In genomic region chr11:693887-694562, GRCh38 we compare ENCODE assay signal across 8 cellular contexts. TPM values are rescaled to one million over a fixed set of nuclear protein-coding genes. Genes with fewer than 3 reads are reported as not detected.
A peak's percentile ranks its signal among the peaks of the same experiment; 100 is the strongest.
DNase-seq lines count a peak whose midpoint lies in the region; ATAC-seq, FAIRE-seq and TF ChIP-seq lines count a peak whose summit lies in the region.

No MANE protein-coding gene starts in this region.

- peaks cover 31% of the 10 kb centered on the region for H3K79me2 ChIP-seq in keratinocyte (ENCODE audit: control insufficient read depth, insufficient read depth, low read length)

- intact Hi-C loops in activated B cell treated with CpG ODN at 0.5 μM for 24 hours (cut with micrococcal nuclease) (loop anchor here (2.0 to 10.0 kb wide), 3 partner anchors 31 to 691 kb away; partner anchors contain the start of gene BRSK2), transverse colon (cut with DNase I; ENCODE audit: low total_unique reads) (no loop called here)

- H3K36me3 ChIP-seq in keratinocyte (ENCODE audit: control insufficient read depth in 2 of 2, extremely low read depth in 1 of 2, insufficient read depth in 2 of 2, low read length in 2 of 2) (peaks cover 4 to 12% of the 10 kb centered on the region in 2 experiments), transverse colon (peaks cover 0 to 2% (median 0%) of the 10 kb centered on the region in 4 donors)

- FAIRE-seq in keratinocyte (lab: Jason Lieb, UNC): no peak

- peak overlapping the region; percentile 80 for H3K4me2 ChIP-seq in keratinocyte (ENCODE audit: control insufficient read depth, extremely low read depth, insufficient read depth, low read depth, low read length)

- no peak for TF ChIP-seq EP300 in transverse colon (IDR thresholded peaks at IDR 0.05; ENCODE audit: low read depth)

- H3K4me3 Mint-ChIP-seq in activated naive CD4-positive, alpha-beta T cell treated with anti-CD3 and anti-CD28 coated beads, Interleukin-2, amount 10 ng/mL, durations not matched to agents 7 days and 5 days: peak overlapping the region; percentile 85
- H3K4me3 Mint-ChIP-seq in activated B cell treated with CpG ODN at 0.5 μM for 24 hours: peak overlapping the region; percentile 81

- peaks cover 6% of the 10 kb centered on the region for H3K27me3 Mint-ChIP-seq in activated naive CD4-positive, alpha-beta T cell treated with anti-CD3 and anti-CD28 coated beads, Interleukin-2, amount 10 ng/mL, durations not matched to agents 7 days and 5 days
- H3K27me3 Mint-ChIP-seq in activated B cell treated with CpG ODN at 0.5 μM for 24 hours: no peaks in the 10 kb centered on the region

- POLR2A ChIA-PET in activated B cell treated with CpG ODN at 0.5 μM for 24 hours (lab: Charles Lee): interaction anchor here (0.6 to 6.1 kb wide), 13 partner anchors 8 to 487 kb away, joined by 3 to 95 read pairs (median 5); partner anchors contain the start of genes BET1L, IRF7, LRRC56 and PHRF1

- H3K9ac ChIP-seq in keratinocyte (ENCODE audit: control insufficient read depth, extremely low read depth, insufficient read depth, low read length): peak overlapping the region; percentile 81

- H3K4me1 ChIP-seq in keratinocyte (ENCODE audit: control insufficient read depth, extremely low read depth, insufficient read depth, low read length) (peaks cover 48% of the 10 kb centered on the region), transverse colon (peaks cover 24 to 54% (median 42%) of the 10 kb centered on the region in 4 donors)

- H3K36me3 Mint-ChIP-seq in activated naive CD4-positive, alpha-beta T cell treated with anti-CD3 and anti-CD28 coated beads, Interleukin-2, amount 10 ng/mL, durations not matched to agents 7 days and 5 days: peaks cover 23% of the 10 kb centered on the region
- peaks cover 15% of the 10 kb centered on the region for H3K36me3 Mint-ChIP-seq in activated B cell treated with CpG ODN at 0.5 μM for 24 hours (ENCODE audit: low read depth)

- peak overlapping the region; percentile 84 for H3K27ac Mint-ChIP-seq in activated naive CD4-positive, alpha-beta T cell treated with anti-CD3 and anti-CD28 coated beads, Interleukin-2, amount 10 ng/mL, durations not matched to agents 7 days and 5 days
- peak overlapping the region; percentile 81 for H3K27ac Mint-ChIP-seq in activated B cell treated with CpG ODN at 0.5 μM for 24 hours

- H3K4me3 ChIP-seq in keratinocyte (ENCODE audit: control insufficient read depth in 2 of 3, extremely low read depth in 1 of 3, insufficient read depth in 2 of 3, low read depth in 1 of 3, low read length in 3 of 3) (peak overlapping the region; percentile 58 to 83 (median 73)), transverse colon (peak overlapping the region in 3 of 4 donors; percentile 75 to 94 (median 76))

- WGBS in transverse colon (ENCODE audit: low coverage in 1 of 2), 2 donors: 49% methylated on average over 15 of the region's 15 CpGs; no CpG with 5 or more reads in 1 of the 2 donors

- CTCF ChIA-PET in activated naive CD4-positive, alpha-beta T cell treated with anti-CD3 and anti-CD28 coated beads, Interleukin-2, amount 10 ng/mL, durations not matched to agents 7 days and 5 days (lab: Charles Lee): interaction anchor here (0.7 kb wide), 1 partner anchor 13 kb away, joined by 3 read pairs; no protein-coding TSS in a partner anchor
- CTCF ChIA-PET in activated B cell treated with CpG ODN at 0.5 μM for 24 hours (lab: Charles Lee): interaction anchor here (9.7 kb wide), 1 partner anchor 31 kb away, joined by 70 read pairs; no protein-coding TSS in a partner anchor

- peak; percentile 34 for DNase-seq in activated naive CD4-positive, alpha-beta T cell treated with anti-CD3 and anti-CD28 coated beads, Interleukin-2, amount 10 ng/mL, durations not matched to agents 7 days and 5 days
- no peak for DNase-seq in activated naive CD4-positive, alpha-beta T cell treated with Interleukin-2 at 50 U/mL for 16 hours
- DNase-seq in activated B cell treated with CpG ODN at 0.5 μM for 24 hours: no peak
- no peak for DNase-seq in keratinocyte (ENCODE audit: low read depth, low spot score)
- peak; percentile 69 for DNase-seq in transverse colon
- no peak for DNase-seq in COLO829 (ENCODE audit: low spot score)
- DNase-seq in dedifferentiated amniotic fluid mesenchymal stem cell (ENCODE audit: extremely low spot score): no peak

- in situ Hi-C loops in transverse colon (cut with MboI; ENCODE audit: low pct_ligation_motif_present in 1 of 4, low pct_unique_long_range_greater_than_20kb in 1 of 4, low sequenced_read_pairs in 3 of 4): no loop called here

- no peaks in the 10 kb centered on the region for H3K9me3 Mint-ChIP-seq in activated naive CD4-positive, alpha-beta T cell treated with anti-CD3 and anti-CD28 coated beads, Interleukin-2, amount 10 ng/mL, durations not matched to agents 7 days and 5 days
- H3K9me3 Mint-ChIP-seq in activated B cell treated with CpG ODN at 0.5 μM for 24 hours: no peaks in the 10 kb centered on the region

- no peaks in the 10 kb centered on the region for H3K9me3 ChIP-seq in keratinocyte (ENCODE audit: control insufficient read depth, low read depth, low read length)
- no peaks in the 10 kb centered on the region for H3K9me3 ChIP-seq in transverse colon

- TF ChIP-seq CTCF in activated B cell treated with CpG ODN at 0.5 μM for 24 hours (IDR thresholded peaks at IDR 0.05) (no peak), keratinocyte (optimal IDR thresholded peaks at IDR 0.05 in 1 of 3, IDR thresholded peaks at IDR 0.05 in 1 of 3, conservative IDR thresholded peaks at IDR 0.05 in 1 of 3; ENCODE audit: extremely low read depth in 1 of 3, insufficient read depth in 2 of 3, low read length in 3 of 3) (no peak), transverse colon (IDR thresholded peaks at IDR 0.05) (no peak)

- no peaks in the 10 kb centered on the region for H3K9me1 ChIP-seq in keratinocyte (ENCODE audit: control insufficient read depth, extremely low read depth, insufficient read depth, low read length)

- ATAC-seq in activated B cell treated with CpG ODN at 0.5 μM for 24 hours (ENCODE audit: low read depth) (no peak), GM21786 (IDR thresholded peaks at IDR 0.05; ENCODE audit: unreplicated experiment) (no peak)

- no peaks in the 10 kb centered on the region for H4K20me1 ChIP-seq in keratinocyte (ENCODE audit: control insufficient read depth, extremely low read depth, insufficient read depth, low read length)

- H3K27me3 ChIP-seq in keratinocyte (ENCODE audit: control insufficient read depth, extremely low read depth, insufficient read depth, low read length): no peaks in the 10 kb centered on the region
- no peaks in the 10 kb centered on the region for H3K27me3 ChIP-seq in transverse colon

- dilution Hi-C loops in keratinocyte (cut with MboI; ENCODE audit: extremely low pct_ligation_motif_present, low sequenced_read_pairs): no loop called here

- TF ChIP-seq POLR2A in transverse colon (IDR thresholded peaks at IDR 0.05): no peak

- H3K4me1 Mint-ChIP-seq in activated naive CD4-positive, alpha-beta T cell treated with anti-CD3 and anti-CD28 coated beads, Interleukin-2, amount 10 ng/mL, durations not matched to agents 7 days and 5 days: peaks cover 71% of the 10 kb centered on the region
- peaks cover 47% of the 10 kb centered on the region for H3K4me1 Mint-ChIP-seq in activated B cell treated with CpG ODN at 0.5 μM for 24 hours

- peak overlapping the region; percentile 78 for H3K27ac ChIP-seq in keratinocyte (ENCODE audit: control insufficient read depth, insufficient read depth, low read length)
- H3K27ac ChIP-seq in transverse colon: peak overlapping the region; percentile 97 to 99 (median 98)

- no peak overlapping the region for H2AFZ ChIP-seq in keratinocyte (ENCODE audit: control insufficient read depth, low read length)

RNA-seq across cellular contexts. Expression of gene DEAF1, which starts 1.0 kb away (rescaled TPM):
- 36.1 and 39.8 TPM in 2 replicates for total RNA-seq in activated B cell treated with CpG ODN at 0.5 μM for 24 hours
- polyA plus RNA-seq in keratinocyte: 8.1 to 13.1 TPM (median 8.2 TPM) in 3 replicates
- polyA plus RNA-seq in keratinocyte (2011; ENCODE audit: low read depth): 15.0 TPM
- 5.6 and 15.1 TPM in 2 replicates for polyA plus RNA-seq in keratinocyte (2011; cell fraction: cytosol; rRNA removed)
- polyA plus RNA-seq in keratinocyte (2011; cell fraction: nucleus; rRNA removed): 12.8 and 17.6 TPM in 2 replicates
- polyA plus RNA-seq in keratinocyte (2012; ENCODE audit: low replicate concordance): 14.6 and 24.8 TPM in 2 replicates
- polyA minus RNA-seq in keratinocyte: 8.6 to 13.3 TPM (median 10.6 TPM) in 3 replicates
- polyA minus RNA-seq in keratinocyte (2011; cell fraction: cytosol; rRNA and poly(A)+ RNA removed): 24.6 TPM
- 16.9 and 23.3 TPM in 2 replicates for polyA minus RNA-seq in keratinocyte (2011; cell fraction: nucleus; rRNA and poly(A)+ RNA removed)
- 10 to 100 TPM; 24.4 to 84.5 (median 34.0) TPM for total RNA-seq in transverse colon

RNA-seq across cellular contexts. Expression of gene TMEM80, which starts 1.6 kb away (rescaled TPM):
- total RNA-seq in activated B cell treated with CpG ODN at 0.5 μM for 24 hours (34.1 and 44.4 TPM in 2 replicates), transverse colon (100 to 1,000 TPM in 1 of 4 donors, 10 to 100 TPM in 3; 19.3 to 121 (median 41.8) TPM)
- polyA plus RNA-seq in keratinocyte: 19.5 to 32.8 TPM (median 29.8 TPM) in 3 replicates
- polyA plus RNA-seq in keratinocyte (2011; ENCODE audit: low read depth): 7.4 TPM
- 17.3 and 20.2 TPM in 2 replicates for polyA plus RNA-seq in keratinocyte (2011; cell fraction: cytosol; rRNA removed)
- polyA plus RNA-seq in keratinocyte (2011; cell fraction: nucleus; rRNA removed): 53.4 and 59.4 TPM in 2 replicates
- polyA plus RNA-seq in keratinocyte (2012; ENCODE audit: low replicate concordance): 14.1 and 55.6 TPM in 2 replicates
- polyA minus RNA-seq in keratinocyte: 5.0 to 15.5 TPM (median 11.2 TPM) in 3 replicates
- 13.4 TPM for polyA minus RNA-seq in keratinocyte (2011; cell fraction: cytosol; rRNA and poly(A)+ RNA removed)
- polyA minus RNA-seq in keratinocyte (2011; cell fraction: nucleus; rRNA and poly(A)+ RNA removed): 11.3 and 12.3 TPM in 2 replicates

RNA-seq across cellular contexts. Expression of gene EPS8L2, which starts 12.0 kb away (rescaled TPM):
- total RNA-seq in activated B cell treated with CpG ODN at 0.5 μM for 24 hours: 5.6 and 5.9 TPM in 2 replicates
- 81.4 to 297 TPM (median 114 TPM) in 3 replicates for polyA plus RNA-seq in keratinocyte
- 308 TPM for polyA plus RNA-seq in keratinocyte (2011; ENCODE audit: low read depth)
- 64.7 and 134 TPM in 2 replicates for polyA plus RNA-seq in keratinocyte (2011; cell fraction: cytosol; rRNA removed)
- polyA plus RNA-seq in keratinocyte (2011; cell fraction: nucleus; rRNA removed): 499 and 646 TPM in 2 replicates
- polyA plus RNA-seq in keratinocyte (2012; ENCODE audit: low replicate concordance): 119 and 230 TPM in 2 replicates
- 97.2 to 114 TPM (median 110 TPM) in 3 replicates for polyA minus RNA-seq in keratinocyte
- polyA minus RNA-seq in keratinocyte (2011; cell fraction: cytosol; rRNA and poly(A)+ RNA removed): 140 TPM
- 100 and 132 TPM in 2 replicates for polyA minus RNA-seq in keratinocyte (2011; cell fraction: nucleus; rRNA and poly(A)+ RNA removed)
- 1,000 to 10,000 TPM in 1 of 4 donors, 100 to 1,000 TPM in 3; 257 to 1,130 (median 322) TPM for total RNA-seq in transverse colon

RNA-seq across cellular contexts. Expression of gene TALDO1, which starts 53.2 kb away (rescaled TPM):
- 194 and 244 TPM in 2 replicates for total RNA-seq in activated B cell treated with CpG ODN at 0.5 μM for 24 hours
- polyA plus RNA-seq in keratinocyte: 162 to 200 TPM (median 170 TPM) in 3 replicates
- polyA plus RNA-seq in keratinocyte (2011; ENCODE audit: low read depth): 214 TPM
- polyA plus RNA-seq in keratinocyte (2011; cell fraction: cytosol; rRNA removed): 138 and 195 TPM in 2 replicates
- 132 and 133 TPM in 2 replicates for polyA plus RNA-seq in keratinocyte (2011; cell fraction: nucleus; rRNA removed)
- polyA plus RNA-seq in keratinocyte (2012; ENCODE audit: low replicate concordance): 207 and 214 TPM in 2 replicates
- 82.7 to 124 TPM (median 97.7 TPM) in 3 replicates for polyA minus RNA-seq in keratinocyte
- polyA minus RNA-seq in keratinocyte (2011; cell fraction: cytosol; rRNA and poly(A)+ RNA removed): 164 TPM
- polyA minus RNA-seq in keratinocyte (2011; cell fraction: nucleus; rRNA and poly(A)+ RNA removed): 31.6 and 36.6 TPM in 2 replicates
- 100 to 1,000 TPM; 124 to 164 (median 141) TPM for total RNA-seq in transverse colon

RNA-seq across cellular contexts. Expression of gene DRD4, which starts 57.0 kb away (rescaled TPM):
- 0.42 and 0.49 TPM in 2 replicates for total RNA-seq in activated B cell treated with CpG ODN at 0.5 μM for 24 hours
- not detected in 3 replicates for polyA plus RNA-seq in keratinocyte
- polyA plus RNA-seq in keratinocyte (2011; ENCODE audit: low read depth): 0.39 TPM
- polyA plus RNA-seq in keratinocyte (2011; cell fraction: cytosol; rRNA removed): not detected in 2 replicates
- polyA plus RNA-seq in keratinocyte (2011; cell fraction: nucleus; rRNA removed): 0.09 TPM in 1 of 2 replicates, not detected in the other
- 0.10 and 0.20 TPM in 2 replicates for polyA plus RNA-seq in keratinocyte (2012; ENCODE audit: low replicate concordance)
- polyA minus RNA-seq in keratinocyte: not detected in 3 replicates
- polyA minus RNA-seq in keratinocyte (2011; cell fraction: cytosol; rRNA and poly(A)+ RNA removed): not detected
- not detected in 2 replicates for polyA minus RNA-seq in keratinocyte (2011; cell fraction: nucleus; rRNA and poly(A)+ RNA removed)
- total RNA-seq in transverse colon: not detected

Comparison
In these comparisons a context has a peak if more than half of its experiments do, and no peak if none do; other contexts are left out.
1. DNase-seq: peak in activated naive CD4-positive, alpha-beta T cell treated with anti-CD3 and anti-CD28 coated beads, Interleukin-2, amount 10 ng/mL, durations not matched to agents 7 days and 5 days (single experiment) and transverse colon (single experiment); none in activated naive CD4-positive, alpha-beta T cell treated with Interleukin-2 at 50 U/mL for 16 hours (single experiment), activated B cell treated with CpG ODN at 0.5 μM for 24 hours (single experiment), keratinocyte (single experiment), COLO829 (single experiment) and dedifferentiated amniotic fluid mesenchymal stem cell (single experiment).
2. RNA of gene EPS8L2, which starts 12.0 kb away (total RNA-seq): 257 to 1,130 TPM in transverse colon; 5.6 to 5.9 TPM in activated B cell treated with CpG ODN at 0.5 μM for 24 hours; every median in the first group is over 10 times any median in the second.